Comparison of ENCODE assay signal across 1 cellular context in the genomic region with DNA sequence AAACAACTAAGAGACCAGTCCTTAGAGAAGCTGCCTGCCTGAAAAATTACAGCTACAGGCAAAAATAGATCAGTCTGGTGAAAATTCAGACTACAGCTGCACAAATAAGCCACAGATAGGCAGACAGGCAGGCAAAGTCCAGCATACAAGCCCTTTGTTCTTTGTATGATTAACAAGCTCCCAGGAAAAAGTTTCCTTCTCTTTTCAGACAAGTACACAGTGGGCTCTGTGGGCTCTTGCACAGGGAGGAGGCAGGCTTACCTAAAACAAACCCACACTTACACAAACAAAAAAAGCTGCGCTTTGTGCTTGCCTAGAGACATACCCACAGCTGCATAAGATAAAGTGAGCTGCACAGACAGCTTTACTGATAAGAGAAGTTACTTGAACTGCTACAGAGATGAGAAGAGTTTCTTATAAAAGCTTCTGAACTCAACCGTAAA.
TF ChIP-seq lines count a peak whose summit lies in the region.

No MANE protein-coding gene starts in this region.

TF ChIP-seq in HepG2, 621 proteins besides CTCF, POLR2A, EP300 and RAD21 (continued from another document and continues in another):
- TF ChIP-seq ZNF317 (CRISPR knock-in tag; IDR thresholded peaks at IDR 0.05) (peak; percentile 36; the same call in 1 of the 2 replicates), SIX1 (CRISPR knock-in tag; IDR thresholded peaks at IDR 0.05; ENCODE audit: borderline replicate concordance) (no peak), FOXC1 (CRISPR knock-in tag; IDR thresholded peaks at IDR 0.05; ENCODE audit: borderline replicate concordance) (no peak), ZNF816 (CRISPR knock-in tag; IDR thresholded peaks at IDR 0.05; ENCODE audit: borderline replicate concordance) (peak; percentile 56; the same call in 1 of the 2 replicates), ZFP36 (IDR thresholded peaks at IDR 0.05; ENCODE audit: borderline replicate concordance, low read depth, low read length, partially characterized antibody) (no peak), HOXA5 (CRISPR knock-in tag; IDR thresholded peaks at IDR 0.05) (no peak), ESRRA (CRISPR knock-in tag; IDR thresholded peaks at IDR 0.05; ENCODE audit: low read depth) (no peak), RORA (CRISPR knock-in tag; IDR thresholded peaks at IDR 0.05) (no peak), ZNF607 (CRISPR knock-in tag; IDR thresholded peaks at IDR 0.05; ENCODE audit: borderline replicate concordance) (peak; percentile 36; the same call in 1 of the 2 replicates), ZNF766 (CRISPR knock-in tag; IDR thresholded peaks at IDR 0.05; ENCODE audit: borderline replicate concordance) (no peak), SP5 (CRISPR knock-in tag; IDR thresholded peaks at IDR 0.05; ENCODE audit: borderline replicate concordance, low read depth) (peak; percentile 31; the same call in 1 of the 2 replicates), HOXA3 (CRISPR knock-in tag; IDR thresholded peaks at IDR 0.05) (peak; percentile 33; the same call in 1 of the 2 replicates), SALL2 (CRISPR knock-in tag; IDR thresholded peaks at IDR 0.05) (no peak), MYNN (CRISPR knock-in tag; IDR thresholded peaks at IDR 0.05; ENCODE audit: low read depth) (no peak), BHLHE40 (IDR thresholded peaks at IDR 0.05; ENCODE audit: low read length) (no peak), SSRP1 (CRISPR knock-in tag; IDR thresholded peaks at IDR 0.05) (no peak), FOSL2 (CRISPR knock-in tag; IDR thresholded peaks at IDR 0.05) (peak; percentile 56; the same call in 1 of the 2 replicates), ZFP41 (CRISPR knock-in tag; IDR thresholded peaks at IDR 0.05; ENCODE audit: borderline replicate concordance) (no peak), SRSF1 (optimal IDR thresholded peaks at IDR 0.05; ENCODE audit: low read depth, low read length) (no peak), WIZ (CRISPR knock-in tag; IDR thresholded peaks at IDR 0.05) (no peak), NCOR1 (IDR thresholded peaks at IDR 0.05; ENCODE audit: borderline replicate concordance, low read length) (peak; percentile 91), RFX5 (IDR thresholded peaks at IDR 0.05; ENCODE audit: low read depth, low read length) (no peak), RXRA (CRISPR knock-in tag; IDR thresholded peaks at IDR 0.05) (no peak; the same call in 1 of the 2 replicates), CREB1 (IDR thresholded peaks at IDR 0.05) (no peak), CREB1 (CRISPR knock-in tag; IDR thresholded peaks at IDR 0.05) (peak; percentile 58), MTF1 (CRISPR knock-in tag; IDR thresholded peaks at IDR 0.05) (no peak), RARA (CRISPR knock-in tag; IDR thresholded peaks at IDR 0.05) (peak; percentile 50), SMARCC2 (IDR thresholded peaks at IDR 0.05) (no peak), SP4 (CRISPR knock-in tag; IDR thresholded peaks at IDR 0.05) (no peak), TARDBP (CRISPR knock-in tag; IDR thresholded peaks at IDR 0.05) (no peak), PTBP1 (IDR thresholded peaks at IDR 0.05; ENCODE audit: low read depth, low read length, poor library complexity, severe bottlenecking) (no peak), ZSCAN12 (CRISPR knock-in tag; IDR thresholded peaks at IDR 0.05) (no peak), ZIK1 (CRISPR knock-in tag; IDR thresholded peaks at IDR 0.05; ENCODE audit: borderline replicate concordance, low read depth) (no peak), ZMAT3 (CRISPR knock-in tag; conservative IDR thresholded peaks at IDR 0.05) (no peak), ELF1 (CRISPR knock-in tag; IDR thresholded peaks at IDR 0.05) (no peak), ZNF10 (CRISPR knock-in tag; IDR thresholded peaks at IDR 0.05; ENCODE audit: borderline replicate concordance, low read depth) (no peak), DMAP1 (CRISPR knock-in tag; IDR thresholded peaks at IDR 0.05) (no peak)
- TF ChIP-seq, protein P1, sequence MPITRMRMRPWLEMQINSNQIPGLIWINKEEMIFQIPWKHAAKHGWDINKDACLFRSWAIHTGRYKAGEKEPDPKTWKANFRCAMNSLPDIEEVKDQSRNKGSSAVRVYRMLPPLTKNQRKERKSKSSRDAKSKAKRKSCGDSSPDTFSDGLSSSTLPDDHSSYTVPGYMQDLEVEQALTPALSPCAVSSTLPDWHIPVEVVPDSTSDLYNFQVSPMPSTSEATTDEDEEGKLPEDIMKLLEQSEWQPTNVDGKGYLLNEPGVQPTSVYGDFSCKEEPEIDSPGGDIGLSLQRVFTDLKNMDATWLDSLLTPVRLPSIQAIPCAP (CRISPR knock-in tag; IDR thresholded peaks at IDR 0.05; ENCODE audit: low read depth): no peak
- TF ChIP-seq, protein P2, sequence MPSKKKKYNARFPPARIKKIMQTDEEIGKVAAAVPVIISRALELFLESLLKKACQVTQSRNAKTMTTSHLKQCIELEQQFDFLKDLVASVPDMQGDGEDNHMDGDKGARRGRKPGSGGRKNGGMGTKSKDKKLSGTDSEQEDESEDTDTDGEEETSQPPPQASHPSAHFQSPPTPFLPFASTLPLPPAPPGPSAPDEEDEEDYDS (CRISPR knock-in tag; IDR thresholded peaks at IDR 0.05): no peak
- TF ChIP-seq, protein P3, sequence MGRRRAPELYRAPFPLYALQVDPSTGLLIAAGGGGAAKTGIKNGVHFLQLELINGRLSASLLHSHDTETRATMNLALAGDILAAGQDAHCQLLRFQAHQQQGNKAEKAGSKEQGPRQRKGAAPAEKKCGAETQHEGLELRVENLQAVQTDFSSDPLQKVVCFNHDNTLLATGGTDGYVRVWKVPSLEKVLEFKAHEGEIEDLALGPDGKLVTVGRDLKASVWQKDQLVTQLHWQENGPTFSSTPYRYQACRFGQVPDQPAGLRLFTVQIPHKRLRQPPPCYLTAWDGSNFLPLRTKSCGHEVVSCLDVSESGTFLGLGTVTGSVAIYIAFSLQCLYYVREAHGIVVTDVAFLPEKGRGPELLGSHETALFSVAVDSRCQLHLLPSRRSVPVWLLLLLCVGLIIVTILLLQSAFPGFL (CRISPR knock-in tag; IDR thresholded peaks at IDR 0.05): no peak
- TF ChIP-seq, protein P4, sequence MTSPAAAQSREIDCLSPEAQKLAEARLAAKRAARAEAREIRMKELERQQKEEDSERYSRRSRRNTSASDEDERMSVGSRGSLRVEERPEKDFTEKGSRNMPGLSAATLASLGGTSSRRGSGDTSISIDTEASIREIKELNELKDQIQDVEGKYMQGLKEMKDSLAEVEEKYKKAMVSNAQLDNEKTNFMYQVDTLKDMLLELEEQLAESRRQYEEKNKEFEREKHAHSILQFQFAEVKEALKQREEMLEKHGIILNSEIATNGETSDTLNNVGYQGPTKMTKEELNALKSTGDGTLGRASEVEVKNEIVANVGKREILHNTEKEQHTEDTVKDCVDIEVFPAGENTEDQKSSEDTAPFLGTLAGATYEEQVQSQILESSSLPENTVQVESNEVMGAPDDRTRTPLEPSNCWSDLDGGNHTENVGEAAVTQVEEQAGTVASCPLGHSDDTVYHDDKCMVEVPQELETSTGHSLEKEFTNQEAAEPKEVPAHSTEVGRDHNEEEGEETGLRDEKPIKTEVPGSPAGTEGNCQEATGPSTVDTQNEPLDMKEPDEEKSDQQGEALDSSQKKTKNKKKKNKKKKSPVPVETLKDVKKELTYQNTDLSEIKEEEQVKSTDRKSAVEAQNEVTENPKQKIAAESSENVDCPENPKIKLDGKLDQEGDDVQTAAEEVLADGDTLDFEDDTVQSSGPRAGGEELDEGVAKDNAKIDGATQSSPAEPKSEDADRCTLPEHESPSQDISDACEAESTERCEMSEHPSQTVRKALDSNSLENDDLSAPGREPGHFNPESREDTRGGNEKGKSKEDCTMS (CRISPR knock-in tag; conservative IDR thresholded peaks at IDR 0.05): no peak
- TF ChIP-seq, protein P5, sequence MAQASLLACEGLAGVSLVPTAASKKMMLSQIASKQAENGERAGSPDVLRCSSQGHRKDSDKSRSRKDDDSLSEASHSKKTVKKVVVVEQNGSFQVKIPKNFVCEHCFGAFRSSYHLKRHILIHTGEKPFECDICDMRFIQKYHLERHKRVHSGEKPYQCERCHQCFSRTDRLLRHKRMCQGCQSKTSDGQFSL (CRISPR knock-in tag; IDR thresholded peaks at IDR 0.05): no peak
- TF ChIP-seq, protein P6, sequence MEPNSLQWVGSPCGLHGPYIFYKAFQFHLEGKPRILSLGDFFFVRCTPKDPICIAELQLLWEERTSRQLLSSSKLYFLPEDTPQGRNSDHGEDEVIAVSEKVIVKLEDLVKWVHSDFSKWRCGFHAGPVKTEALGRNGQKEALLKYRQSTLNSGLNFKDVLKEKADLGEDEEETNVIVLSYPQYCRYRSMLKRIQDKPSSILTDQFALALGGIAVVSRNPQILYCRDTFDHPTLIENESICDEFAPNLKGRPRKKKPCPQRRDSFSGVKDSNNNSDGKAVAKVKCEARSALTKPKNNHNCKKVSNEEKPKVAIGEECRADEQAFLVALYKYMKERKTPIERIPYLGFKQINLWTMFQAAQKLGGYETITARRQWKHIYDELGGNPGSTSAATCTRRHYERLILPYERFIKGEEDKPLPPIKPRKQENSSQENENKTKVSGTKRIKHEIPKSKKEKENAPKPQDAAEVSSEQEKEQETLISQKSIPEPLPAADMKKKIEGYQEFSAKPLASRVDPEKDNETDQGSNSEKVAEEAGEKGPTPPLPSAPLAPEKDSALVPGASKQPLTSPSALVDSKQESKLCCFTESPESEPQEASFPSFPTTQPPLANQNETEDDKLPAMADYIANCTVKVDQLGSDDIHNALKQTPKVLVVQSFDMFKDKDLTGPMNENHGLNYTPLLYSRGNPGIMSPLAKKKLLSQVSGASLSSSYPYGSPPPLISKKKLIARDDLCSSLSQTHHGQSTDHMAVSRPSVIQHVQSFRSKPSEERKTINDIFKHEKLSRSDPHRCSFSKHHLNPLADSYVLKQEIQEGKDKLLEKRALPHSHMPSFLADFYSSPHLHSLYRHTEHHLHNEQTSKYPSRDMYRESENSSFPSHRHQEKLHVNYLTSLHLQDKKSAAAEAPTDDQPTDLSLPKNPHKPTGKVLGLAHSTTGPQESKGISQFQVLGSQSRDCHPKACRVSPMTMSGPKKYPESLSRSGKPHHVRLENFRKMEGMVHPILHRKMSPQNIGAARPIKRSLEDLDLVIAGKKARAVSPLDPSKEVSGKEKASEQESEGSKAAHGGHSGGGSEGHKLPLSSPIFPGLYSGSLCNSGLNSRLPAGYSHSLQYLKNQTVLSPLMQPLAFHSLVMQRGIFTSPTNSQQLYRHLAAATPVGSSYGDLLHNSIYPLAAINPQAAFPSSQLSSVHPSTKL (CRISPR knock-in tag; IDR thresholded peaks at IDR 0.05): peak; percentile 88
- TF ChIP-seq, protein P7, sequence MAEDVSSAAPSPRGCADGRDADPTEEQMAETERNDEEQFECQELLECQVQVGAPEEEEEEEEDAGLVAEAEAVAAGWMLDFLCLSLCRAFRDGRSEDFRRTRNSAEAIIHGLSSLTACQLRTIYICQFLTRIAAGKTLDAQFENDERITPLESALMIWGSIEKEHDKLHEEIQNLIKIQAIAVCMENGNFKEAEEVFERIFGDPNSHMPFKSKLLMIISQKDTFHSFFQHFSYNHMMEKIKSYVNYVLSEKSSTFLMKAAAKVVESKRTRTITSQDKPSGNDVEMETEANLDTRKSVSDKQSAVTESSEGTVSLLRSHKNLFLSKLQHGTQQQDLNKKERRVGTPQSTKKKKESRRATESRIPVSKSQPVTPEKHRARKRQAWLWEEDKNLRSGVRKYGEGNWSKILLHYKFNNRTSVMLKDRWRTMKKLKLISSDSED (CRISPR knock-in tag; IDR thresholded peaks at IDR 0.05): no peak
- TF ChIP-seq, protein P8, sequence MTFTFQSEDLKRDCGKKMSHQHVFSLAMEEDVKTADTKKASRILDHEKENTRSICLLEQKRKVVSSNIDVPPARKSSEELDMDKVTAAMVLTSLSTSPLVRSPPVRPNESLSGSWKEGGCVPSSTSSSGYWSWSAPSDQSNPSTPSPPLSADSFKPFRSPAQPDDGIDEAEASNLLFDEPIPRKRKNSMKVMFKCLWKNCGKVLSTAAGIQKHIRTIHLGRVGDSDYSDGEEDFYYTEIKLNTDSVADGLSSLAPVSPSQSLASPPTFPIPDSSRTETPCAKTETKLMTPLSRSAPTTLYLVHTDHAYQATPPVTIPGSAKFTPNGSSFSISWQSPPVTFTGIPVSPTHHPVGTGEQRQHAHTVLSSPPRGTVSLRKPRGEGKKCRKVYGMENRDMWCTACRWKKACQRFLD (CRISPR knock-in tag; IDR thresholded peaks at IDR 0.05; ENCODE audit: borderline replicate concordance): no peak
- TF ChIP-seq, protein P9, sequence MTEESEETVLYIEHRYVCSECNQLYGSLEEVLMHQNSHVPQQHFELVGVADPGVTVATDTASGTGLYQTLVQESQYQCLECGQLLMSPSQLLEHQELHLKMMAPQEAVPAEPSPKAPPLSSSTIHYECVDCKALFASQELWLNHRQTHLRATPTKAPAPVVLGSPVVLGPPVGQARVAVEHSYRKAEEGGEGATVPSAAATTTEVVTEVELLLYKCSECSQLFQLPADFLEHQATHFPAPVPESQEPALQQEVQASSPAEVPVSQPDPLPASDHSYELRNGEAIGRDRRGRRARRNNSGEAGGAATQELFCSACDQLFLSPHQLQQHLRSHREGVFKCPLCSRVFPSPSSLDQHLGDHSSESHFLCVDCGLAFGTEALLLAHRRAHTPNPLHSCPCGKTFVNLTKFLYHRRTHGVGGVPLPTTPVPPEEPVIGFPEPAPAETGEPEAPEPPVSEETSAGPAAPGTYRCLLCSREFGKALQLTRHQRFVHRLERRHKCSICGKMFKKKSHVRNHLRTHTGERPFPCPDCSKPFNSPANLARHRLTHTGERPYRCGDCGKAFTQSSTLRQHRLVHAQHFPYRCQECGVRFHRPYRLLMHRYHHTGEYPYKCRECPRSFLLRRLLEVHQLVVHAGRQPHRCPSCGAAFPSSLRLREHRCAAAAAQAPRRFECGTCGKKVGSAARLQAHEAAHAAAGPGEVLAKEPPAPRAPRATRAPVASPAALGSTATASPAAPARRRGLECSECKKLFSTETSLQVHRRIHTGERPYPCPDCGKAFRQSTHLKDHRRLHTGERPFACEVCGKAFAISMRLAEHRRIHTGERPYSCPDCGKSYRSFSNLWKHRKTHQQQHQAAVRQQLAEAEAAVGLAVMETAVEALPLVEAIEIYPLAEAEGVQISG (CRISPR knock-in tag; IDR thresholded peaks at IDR 0.05): no peak; the same call in 1 of the 2 replicates
- TF ChIP-seq, protein P10, sequence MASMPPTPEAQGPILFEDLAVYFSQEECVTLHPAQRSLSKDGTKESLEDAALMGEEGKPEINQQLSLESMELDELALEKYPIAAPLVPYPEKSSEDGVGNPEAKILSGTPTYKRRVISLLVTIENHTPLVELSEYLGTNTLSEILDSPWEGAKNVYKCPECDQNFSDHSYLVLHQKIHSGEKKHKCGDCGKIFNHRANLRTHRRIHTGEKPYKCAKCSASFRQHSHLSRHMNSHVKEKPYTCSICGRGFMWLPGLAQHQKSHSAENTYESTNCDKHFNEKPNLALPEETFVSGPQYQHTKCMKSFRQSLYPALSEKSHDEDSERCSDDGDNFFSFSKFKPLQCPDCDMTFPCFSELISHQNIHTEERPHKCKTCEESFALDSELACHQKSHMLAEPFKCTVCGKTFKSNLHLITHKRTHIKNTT (CRISPR knock-in tag; IDR thresholded peaks at IDR 0.05): no peak
